22 cellular contexts compared by ENCODE assay signal in genomic region chr18:57230861-57231260, GRCh38.
"Had no signal": no experiment of that assay in that cellular context is flagged by ENCODE, and none has a peak within 500 bp of the region (broad histone marks: within the 10 kb centered on the region; RNA-seq: fewer than 3 reads in every experiment).

No MANE protein-coding gene starts in this region.

- H3K4me3 Mint-ChIP-seq: stimulated activated effector memory CD8-positive, alpha-beta T cell treated with anti-CD3 and anti-CD28 coated beads, Interleukin-12 subunit alpha, Interleukin-12 subunit beta, amount 100 ng/mL, for 72 hours had no signal

- H3K4me1 Mint-ChIP-seq: stimulated activated effector memory CD8-positive, alpha-beta T cell treated with anti-CD3 and anti-CD28 coated beads, Interleukin-12 subunit alpha, Interleukin-12 subunit beta, amount 100 ng/mL, for 72 hours had no signal

- H3K27me3 ChIP-seq: adrenal gland, ovary, sigmoid colon, upper lobe of left lung had no signal

- H3K4me1 ChIP-seq: adrenal gland, sigmoid colon, upper lobe of left lung had no signal

- H3K36me3 ChIP-seq: adrenal gland, ovary, sigmoid colon, thoracic aorta, upper lobe of left lung had no signal

- H3K36me3 Mint-ChIP-seq: activated naive CD4-positive, alpha-beta T cell treated with anti-CD3 and anti-CD28 coated beads, Interleukin-2, amount 50 U/mL, for 72 hours; stimulated activated effector memory CD8-positive, alpha-beta T cell treated with anti-CD3 and anti-CD28 coated beads, Interleukin-12 subunit alpha, Interleukin-12 subunit beta, amount 100 ng/mL, for 72 hours had no signal

- H3K27ac Mint-ChIP-seq: activated naive CD4-positive, alpha-beta T cell treated with anti-CD3 and anti-CD28 coated beads, Interleukin-2, amount 50 U/mL, for 72 hours; stimulated activated effector memory CD8-positive, alpha-beta T cell treated with anti-CD3 and anti-CD28 coated beads, Interleukin-12 subunit alpha, Interleukin-12 subunit beta, amount 100 ng/mL, for 72 hours had no signal

- H3K9me3 ChIP-seq: adrenal gland, ovary, sigmoid colon, thoracic aorta, upper lobe of left lung had no signal

- DNase-seq: activated CD4-positive, alpha-beta T cell treated with anti-CD3 and anti-CD28 coated beads for 1 hour; activated CD8-positive, alpha-beta memory T cell treated with anti-CD3 and anti-CD28 coated beads for 24 hours; activated CD8-positive, alpha-beta memory T cell treated with anti-CD3 and anti-CD28 coated beads, Interleukin-2, amount 50 U/mL, for 48 hours; activated gamma-delta T cell; adrenal gland; dorsolateral prefrontal cortex; foreskin melanocyte; glutamatergic neuron; hypothalamus; kidney; left ventricle myocardium superior; ovary; sigmoid colon; stimulated activated CD4-positive, alpha-beta T cell treated with anti-CD3 and anti-CD28 coated beads, Interleukin-4, amount 100 ng/mL, for 24 hours; SW 1271; T-helper 2 cell; upper lobe of left lung had no signal

- H3K27ac ChIP-seq: adrenal gland, dorsolateral prefrontal cortex, epithelial cell of prostate, ovary, sigmoid colon, thoracic aorta, upper lobe of left lung, VCaP had no signal

- H3K9me3 Mint-ChIP-seq: stimulated activated effector memory CD8-positive, alpha-beta T cell treated with anti-CD3 and anti-CD28 coated beads, Interleukin-12 subunit alpha, Interleukin-12 subunit beta, amount 100 ng/mL, for 72 hours had no signal

- ATAC-seq: activated naive CD4-positive, alpha-beta T cell treated with anti-CD3 and anti-CD28 coated beads, Interleukin-2, amount 50 U/mL, for 72 hours; left ventricle myocardium superior; stimulated activated effector memory CD8-positive, alpha-beta T cell treated with anti-CD3 and anti-CD28 coated beads, Interleukin-12 subunit alpha, Interleukin-12 subunit beta, amount 100 ng/mL, for 72 hours had no signal

- H3K4me3 ChIP-seq: adrenal gland, dorsolateral prefrontal cortex, ovary, sigmoid colon, thoracic aorta, upper lobe of left lung had no signal

- FAIRE-seq: kidney had no signal
